In genomic region chr15:58361291-58361759, GRCh38 we compare ENCODE assay signal across 11 cellular contexts.
DNase-seq lines count a peak whose midpoint lies in the region; ATAC-seq and TF ChIP-seq lines count a peak whose summit lies in the region.
"Had no signal": no experiment of that assay in that cellular context is flagged by ENCODE, and none has a peak within 500 bp of the region (broad histone marks: within the 10 kb centered on the region; RNA-seq: fewer than 3 reads in every experiment).

No MANE protein-coding gene starts in this region.

- peaks cover 0 to 2% of the 10 kb centered on the region in 2 donors for H3K9me3 Mint-ChIP-seq in natural killer cell

- H3K4me3 Mint-ChIP-seq in natural killer cell, result no peak overlapping the region
- H3K4me3 Mint-ChIP-seq: activated CD4-positive, alpha-beta T cell treated with anti-CD3 and anti-CD28 coated beads, Interleukin-2, amount 10 ng/mL, durations not matched to agents 24 days and 14 days; neural crest cell had no signal

- ATAC-seq in natural killer cell, result no peak
- ATAC-seq in HG03439 (IDR thresholded peaks at IDR 0.05; ENCODE audit: unreplicated experiment), result no peak
- ATAC-seq in HG03025 (IDR thresholded peaks at IDR 0.05; ENCODE audit: low FRiP score, unreplicated experiment), result no peak

- H3K36me3 Mint-ChIP-seq in natural killer cell, result peaks cover 6% of the 10 kb centered on the region

- no peak for TF ChIP-seq CTCF in natural killer cell (IDR thresholded peaks at IDR 0.05)

- peaks cover 27 to 45% of the 10 kb centered on the region in 2 donors for H3K4me1 Mint-ChIP-seq in natural killer cell
- H3K4me1 Mint-ChIP-seq: neural crest cell had no signal

- H3K27me3 Mint-ChIP-seq in natural killer cell (ENCODE audit: low read depth in 2 of 2), result no peaks in the 10 kb centered on the region
- H3K27me3 Mint-ChIP-seq: activated CD4-positive, alpha-beta T cell treated with anti-CD3 and anti-CD28 coated beads, Interleukin-2, amount 10 ng/mL, durations not matched to agents 24 days and 14 days had no signal

- no peak overlapping the region for H3K27ac Mint-ChIP-seq in natural killer cell
- H3K27ac Mint-ChIP-seq: activated CD4-positive, alpha-beta T cell treated with anti-CD3 and anti-CD28 coated beads, Interleukin-2, amount 10 ng/mL, durations not matched to agents 24 days and 14 days had no signal

- DNase-seq in ELR (ENCODE audit: low read depth), result peak; percentile 83
- peak; percentile 27 for DNase-seq in NCI-H128 (lab: John Stamatoyannopoulos, UW; ENCODE audit: unreplicated experiment)
- peak; percentile 91 for DNase-seq in brain pericyte (ENCODE audit: low read depth, low spot score)
- DNase-seq in non-pigmented ciliary epithelial cell (ENCODE audit: low read depth), result peak; percentile 68
- no peak for DNase-seq in natural killer cell
- DNase-seq in NCI-H2196 treated with DMSO at 0.1 percent for 48 hours (lab: John Stamatoyannopoulos, UW; ENCODE audit: unreplicated experiment), result no peak
- DNase-seq: activated CD4-positive, alpha-beta T cell treated with anti-CD3 and anti-CD28 coated beads, Interleukin-2, amount 10 ng/mL, durations not matched to agents 24 days and 14 days; NK-92 treated with Interleukin-12 subunit alpha and Interleukin-12 subunit beta, amount 100 ng/mL, for 24 hours had no signal

- intact Hi-C loops in natural killer cell (cut with micrococcal nuclease), result loop anchor here (10.0 kb wide), 1 partner anchor 87 kb away; no protein-coding TSS in a partner anchor

Comparison
In these comparisons a context has a peak if more than half of its experiments do, and no peak if none do; other contexts are left out.
1. DNase-seq: peak in ELR (single experiment), NCI-H128 (single experiment), brain pericyte (single experiment) and non-pigmented ciliary epithelial cell (single experiment); none in natural killer cell (single experiment) and NCI-H2196 treated with DMSO at 0.1 percent for 48 hours (single experiment).